ENCODE assay signal across 12 cellular contexts in genomic region chr19:51807111-51807701, GRCh38. TPM values are rescaled to one million over a fixed set of nuclear protein-coding genes. Genes with fewer than 3 reads are reported as not detected.
DNase-seq lines count a peak whose midpoint lies in the region; ATAC-seq and TF ChIP-seq lines count a peak whose summit lies in the region.
"Had no signal": no experiment of that assay in that cellular context is flagged by ENCODE, and none has a peak within 500 bp of the region (broad histone marks: within the 10 kb centered on the region; RNA-seq: fewer than 3 reads in every experiment).

No MANE protein-coding gene starts in this region.

- H2AFZ ChIP-seq in mesenchymal stem cell (ENCODE audit: low read depth, low read length): no peak overlapping the region

- no peaks in the 10 kb centered on the region for H3K79me1 ChIP-seq in mesenchymal stem cell (replicated peaks; ENCODE audit: low read length, poor library complexity, severe bottlenecking)

- no peak overlapping the region for H3K18ac ChIP-seq in mesenchymal stem cell (ENCODE audit: low read depth in 1 of 2, low read length in 2 of 2)

- DNase-seq in AG10803 (ENCODE audit: low read depth) (peak; percentile 33), UCSD-AML1 (lab: John Stamatoyannopoulos, UW; ENCODE audit: unreplicated experiment) (peak; percentile 30), islet precursor cell (peak; percentile 67), NCI-H2107 (lab: John Stamatoyannopoulos, UW) (no peak), mesenchymal stem cell (no peak)
- DNase-seq: CD4-positive, CD25-positive, alpha-beta regulatory T cell; NCI-H1092; NCI-H69 had no signal

- H2BK120ac ChIP-seq in mesenchymal stem cell (ENCODE audit: low read depth, low read length): no peak overlapping the region

- ATAC-seq in HG02798 (IDR thresholded peaks at IDR 0.05; ENCODE audit: poor library complexity, unreplicated experiment): no peak
- no peak for ATAC-seq in GM21360 (IDR thresholded peaks at IDR 0.05; ENCODE audit: unreplicated experiment)

- H3K4me2 ChIP-seq in mesenchymal stem cell (ENCODE audit: low read length, poor library complexity, severe bottlenecking): no peak overlapping the region

- H3K4ac ChIP-seq in mesenchymal stem cell (ENCODE audit: low read depth in 1 of 2, low read length in 2 of 2): no peak overlapping the region

- no peaks in the 10 kb centered on the region for H3K9me3 ChIP-seq in mesenchymal stem cell (ENCODE audit: control insufficient read depth, low read length)
- H3K9me3 ChIP-seq: breast epithelium had no signal

- no peak overlapping the region for H3K14ac ChIP-seq in mesenchymal stem cell (ENCODE audit: low read length in 2 of 2)

- no peak for TF ChIP-seq EP300 in Ishikawa (IDR thresholded peaks at IDR 0.05; ENCODE audit: borderline replicate concordance)

- H3K9ac ChIP-seq in mesenchymal stem cell (ENCODE audit: low read length): no peak overlapping the region

- H2BK15ac ChIP-seq in mesenchymal stem cell (ENCODE audit: low read depth, poor library complexity, severe bottlenecking): no peak overlapping the region

- H3K27me3 ChIP-seq in mesenchymal stem cell (ENCODE audit: control insufficient read depth in 1 of 2, insufficient read depth in 1 of 2, low read length in 2 of 2): no peaks in the 10 kb centered on the region
- H3K27me3 ChIP-seq: breast epithelium had no signal

- no peak overlapping the region for H2BK5ac ChIP-seq in mesenchymal stem cell (ENCODE audit: low read depth, low read length, poor library complexity, severe bottlenecking)

- no peak overlapping the region for H2AK5ac ChIP-seq in mesenchymal stem cell (ENCODE audit: low read length, severe bottlenecking)

- no peak overlapping the region for H4K8ac ChIP-seq in mesenchymal stem cell (ENCODE audit: low read length)

- H3K4me3 ChIP-seq in AG10803 (ENCODE audit: low read length) (no peak overlapping the region), mesenchymal stem cell (ENCODE audit: insufficient read depth in 1 of 2, low read depth in 1 of 2, low read length in 2 of 2) (no peak overlapping the region)
- H3K4me3 ChIP-seq: breast epithelium had no signal

- no peak overlapping the region for H2BK12ac ChIP-seq in mesenchymal stem cell (ENCODE audit: low read length in 2 of 2)

- no peak for TF ChIP-seq CTCF in AG10803 (conservative IDR thresholded peaks at IDR 0.05; ENCODE audit: low read length)

- H3K4me1 ChIP-seq in mesenchymal stem cell (ENCODE audit: control insufficient read depth, insufficient read depth, low read depth, low read length): no peaks in the 10 kb centered on the region
- H3K4me1 ChIP-seq: breast epithelium had no signal

- peak; percentile 13; the same call in 1 of the 2 replicates for TF ChIP-seq RAD21 in Ishikawa (IDR thresholded peaks at IDR 0.05; ENCODE audit: low read depth)

- no peak overlapping the region for H3K27ac ChIP-seq in mesenchymal stem cell (ENCODE audit: low read length, poor library complexity, severe bottlenecking)
- H3K27ac ChIP-seq: breast epithelium had no signal

- no peak overlapping the region for H3K23ac ChIP-seq in mesenchymal stem cell (ENCODE audit: low read length in 2 of 2)

- WGBS in mesenchymal stem cell: 45% methylated on average over 6 of the region's 6 CpGs

- no peaks in the 10 kb centered on the region for H3K36me3 ChIP-seq in mesenchymal stem cell (ENCODE audit: control insufficient read depth in 1 of 2, insufficient read depth in 2 of 2, low read depth in 1 of 2, low read length in 2 of 2)
- H3K36me3 ChIP-seq: breast epithelium had no signal

- H4K91ac ChIP-seq in mesenchymal stem cell (ENCODE audit: low read length): no peak overlapping the region

TF ChIP-seq in Ishikawa, 13 proteins besides CTCF, POLR2A, EP300 and RAD21:
- TF ChIP-seq ZBTB7A (IDR thresholded peaks at IDR 0.05; ENCODE audit: low read depth) (no peak), YY1 (IDR thresholded peaks at IDR 0.05; ENCODE audit: low read depth) (no peak), CEBPB (IDR thresholded peaks at IDR 0.05) (peak; percentile 61), TEAD4 (IDR thresholded peaks at IDR 0.05) (peak; percentile 59), NFIC (IDR thresholded peaks at IDR 0.05) (peak; percentile 75)
TF ChIP-seq in Ishikawa: peak in this region for 3.

RNA-seq across cellular contexts. Expression of gene FPR3, which starts 12.2 kb away (rescaled TPM):
- polyA plus RNA-seq in mesenchymal stem cell (2013, experiment 1 of 2): not detected
- polyA plus RNA-seq in mesenchymal stem cell (2013, experiment 2 of 2): not detected
- polyA plus RNA-seq: CD4-positive, CD25-positive, alpha-beta regulatory T cell had no signal

RNA-seq across cellular contexts. Expression of gene FPR2, which starts 46.2 kb away (rescaled TPM):
- not detected for polyA plus RNA-seq in mesenchymal stem cell (2013, experiment 1 of 2)
- not detected for polyA plus RNA-seq in mesenchymal stem cell (2013, experiment 2 of 2)
- polyA plus RNA-seq: CD4-positive, CD25-positive, alpha-beta regulatory T cell had no signal

RNA-seq across cellular contexts. Expression of gene FPR1, which starts 55.5 kb away (rescaled TPM):
- polyA plus RNA-seq in mesenchymal stem cell (2013, experiment 1 of 2): not detected
- not detected for polyA plus RNA-seq in mesenchymal stem cell (2013, experiment 2 of 2)

Comparison
In these comparisons a context has a peak if more than half of its experiments do, and no peak if none do; other contexts are left out.
1. DNase-seq: peak in AG10803 (single experiment), UCSD-AML1 (single experiment) and islet precursor cell (single experiment); none in NCI-H2107 (single experiment) and mesenchymal stem cell (single experiment).